In genomic region chr5:144453753-144454152, GRCh38 we compare ENCODE assay signal across 2 cellular contexts.
TF ChIP-seq lines count a peak whose summit lies in the region.

No MANE protein-coding gene starts in this region.

TF ChIP-seq in HepG2, 621 proteins besides CTCF, POLR2A, EP300 and RAD21:
- TF ChIP-seq ZNF687 (CRISPR knock-in tag; IDR thresholded peaks at IDR 0.05) (no peak), RFXAP (CRISPR knock-in tag; IDR thresholded peaks at IDR 0.05; ENCODE audit: borderline replicate concordance) (no peak), AKNA (CRISPR knock-in tag; IDR thresholded peaks at IDR 0.05; ENCODE audit: borderline replicate concordance) (no peak), ZNF598 (CRISPR knock-in tag; IDR thresholded peaks at IDR 0.05; ENCODE audit: borderline replicate concordance) (no peak), ZNF383 (CRISPR knock-in tag; IDR thresholded peaks at IDR 0.05; ENCODE audit: borderline replicate concordance) (no peak), POLR2AphosphoS5 (IDR thresholded peaks at IDR 0.05; ENCODE audit: low read depth, low read length) (no peak), CENPBD1 (CRISPR knock-in tag; IDR thresholded peaks at IDR 0.05; ENCODE audit: borderline replicate concordance, low read depth) (no peak)

TF ChIP-seq in GM23338, 12 proteins besides CTCF, POLR2A, EP300 and RAD21 (continued from another document):
- TF ChIP-seq REST (IDR thresholded peaks at IDR 0.05; ENCODE audit: unreplicated experiment) (no peak), ZNF114 (CRISPR knock-in tag; IDR thresholded peaks at IDR 0.05) (no peak)
